ENCODE assay signal across 8 cellular contexts in genomic region chr1:36323636-36324321, GRCh38. TPM values are rescaled to one million over a fixed set of nuclear protein-coding genes. Genes with fewer than 3 reads are reported as not detected.
A peak's percentile ranks its signal among the peaks of the same experiment; 100 is the strongest.
DNase-seq lines count a peak whose midpoint lies in the region; ATAC-seq and TF ChIP-seq lines count a peak whose summit lies in the region.

EVA1B (minus strand) TSS chr1:36323645; CDS start chr1:36323037, 608 bp downstream.

- H3K27ac ChIP-seq in duodenal mucosa (ENCODE audit: low read depth, low read length) = peak within 1 kb of the TSS; percentile 70
- peak within 1 kb of the TSS; percentile 61 to 78 for H3K27ac ChIP-seq in liver (ENCODE audit: low read depth in 1 of 2, low read length in 2 of 2)

- no peak for ATAC-seq in GM18907 (IDR thresholded peaks at IDR 0.05; ENCODE audit: unreplicated experiment)

- H3K27ac Mint-ChIP-seq in IgD-negative memory B cell = peak within 1 kb of the TSS in 1 of 3 donors; percentile 69

- DNase-seq in NCI-H345 (lab: John Stamatoyannopoulos, UW) (peak; percentile 36), NCI-H345 treated with DMSO at 0.1 percent for 48 hours (lab: John Stamatoyannopoulos, UW; ENCODE audit: unreplicated experiment) (no peak), UCSD-AML1 (lab: John Stamatoyannopoulos, UW; ENCODE audit: unreplicated experiment) (peak; percentile 85)
- peak; percentile 27 for DNase-seq in stimulated activated naive CD4-positive, alpha-beta T cell treated with Interleukin-2 at 50 U/mL for 16 hours (lab: John Stamatoyannopoulos, UW)

- H3K4me1 ChIP-seq in duodenal mucosa (ENCODE audit: control insufficient read depth in 1 of 2, insufficient read depth in 2 of 2, low read length in 2 of 2) (peaks cover 12 to 38% of the 10 kb centered on the region in 2 donors), liver (ENCODE audit: control insufficient read depth in 4 of 4, insufficient read depth in 4 of 4, low read length in 3 of 4) (peaks cover 5 to 25% (median 13%) of the 10 kb centered on the region in 4 donors)

- 5% methylated on average over 35 of the region's 35 CpGs for WGBS in liver

- peaks cover 11 to 17% (median 12%) of the 10 kb centered on the region in 3 donors for H3K4me1 Mint-ChIP-seq in IgD-negative memory B cell

- peaks cover 18% of the 10 kb centered on the region for H3K27me3 Mint-ChIP-seq in IgD-negative memory B cell

- H3K4me3 ChIP-seq in duodenal mucosa (ENCODE audit: low read depth in 1 of 2, low read length in 2 of 2) (peak within 1 kb of the TSS; percentile 65 to 71), liver (ENCODE audit: low read depth in 1 of 3, low read length in 3 of 3) (peak within 1 kb of the TSS; percentile 35 to 82 (median 55))

- no peak for TF ChIP-seq CTCF in liver (IDR thresholded peaks at IDR 0.05; ENCODE audit: low read depth, low read length, missing input control)

- no peaks in the 10 kb centered on the region for H3K9me3 Mint-ChIP-seq in IgD-negative memory B cell

- H3K4me3 Mint-ChIP-seq in IgD-negative memory B cell = peak within 1 kb of the TSS; percentile 76 to 90 (median 84)

- H3K27me3 ChIP-seq in duodenal mucosa (ENCODE audit: control insufficient read depth in 1 of 2, insufficient read depth in 2 of 2, low read length in 2 of 2) (peaks cover 11 to 12% of the 10 kb centered on the region in 2 donors), liver (ENCODE audit: control insufficient read depth in 4 of 4, insufficient read depth in 4 of 4, low read length in 3 of 4) (no peaks in the 10 kb centered on the region)

- no peaks in the 10 kb centered on the region for H3K9me3 ChIP-seq in duodenal mucosa (ENCODE audit: control insufficient read depth in 1 of 2, low read length in 2 of 2)
- no peaks in the 10 kb centered on the region for H3K9me3 ChIP-seq in liver (ENCODE audit: control insufficient read depth in 4 of 4, low read length in 3 of 4)

- TF ChIP-seq RAD21 in liver (IDR thresholded peaks at IDR 0.05) = no peak

- peak within 1 kb of the TSS; percentile 54 to 60 for H3K9ac ChIP-seq in duodenal mucosa (ENCODE audit: low read depth in 1 of 2, low read length in 2 of 2)
- H3K9ac ChIP-seq in liver (ENCODE audit: low read depth in 1 of 2, low read length in 2 of 2) = peak within 1 kb of the TSS; percentile 45 to 58

- H3K36me3 ChIP-seq in duodenal mucosa (ENCODE audit: control insufficient read depth in 1 of 2, insufficient read depth in 2 of 2, low read length in 2 of 2) (no peaks in the 10 kb centered on the region), liver (ENCODE audit: control insufficient read depth in 4 of 4, insufficient read depth in 3 of 4, low read depth in 1 of 4, low read length in 3 of 4) (no peaks in the 10 kb centered on the region)

- no peaks in the 10 kb centered on the region for H3K36me3 Mint-ChIP-seq in IgD-negative memory B cell

TF ChIP-seq in liver, 16 proteins besides CTCF, POLR2A, EP300 and RAD21:
- TF ChIP-seq HNF4A (conservative IDR thresholded peaks at IDR 0.05) (no peak), MAX (IDR thresholded peaks at IDR 0.05) (no peak), ATF3 (IDR thresholded peaks at IDR 0.05) (no peak), SP1 (IDR thresholded peaks at IDR 0.05) (peak; percentile 5)

RNA-seq across cellular contexts. Expression of gene EVA1B, which starts in this region (rescaled TPM):
- polyA plus RNA-seq in IgD-negative memory B cell (not detected), liver (10 to 100 TPM in 1 of 2 donors, 1 to 10 TPM in 1; 3.3 to 11.2 TPM)
- total RNA-seq in liver = 10 to 100 TPM in 1 of 2 donors, 1 to 10 TPM in 1; 5.6 to 22.7 TPM
